Comparison of ENCODE assay signal across 12 cellular contexts in the genomic region with DNA sequence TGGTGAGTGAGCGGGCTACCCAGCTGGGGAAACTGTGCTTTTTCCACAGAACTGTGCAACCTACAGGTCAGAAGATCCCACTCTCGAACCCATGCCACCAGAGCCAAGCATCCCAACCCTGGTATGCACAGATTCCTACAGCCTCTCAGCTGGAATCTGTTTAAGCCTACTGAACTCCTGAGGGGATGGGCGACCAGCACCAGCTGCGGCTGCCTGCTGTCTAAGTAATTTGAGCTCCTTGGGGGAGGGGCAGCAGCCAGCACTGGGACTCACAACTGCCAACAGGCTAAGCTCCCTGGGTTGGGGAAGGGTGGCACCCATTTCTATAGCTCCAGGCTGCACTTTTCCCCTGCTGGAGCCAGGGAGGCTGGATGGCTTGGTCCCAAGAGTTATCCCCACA. TPM values are rescaled to one million over a fixed set of nuclear protein-coding genes. Genes with fewer than 3 reads are reported as not detected.
DNase-seq lines count a peak whose midpoint lies in the region; ATAC-seq, FAIRE-seq and TF ChIP-seq lines count a peak whose summit lies in the region.
"Had no signal": no experiment of that assay in that cellular context is flagged by ENCODE, and none has a peak within 500 bp of the region (broad histone marks: within the 10 kb centered on the region; RNA-seq: fewer than 3 reads in every experiment).

No MANE protein-coding gene starts in this region.

- H3K4me3 ChIP-seq in HepG2 (replicated peaks in 1 of 3; ENCODE audit: insufficient read depth in 1 of 3, low read depth in 2 of 3, low read length in 3 of 3) (no peak overlapping the region), right lobe of liver (no peak overlapping the region), pancreas (no peak overlapping the region)

- TF ChIP-seq CTCF in HepG2 (CRISPR knock-in tag; IDR thresholded peaks at IDR 0.05) (no peak), right lobe of liver (IDR thresholded peaks at IDR 0.05) (no peak), pancreas (IDR thresholded peaks at IDR 0.05) (no peak), GM13976 (IDR thresholded peaks at IDR 0.05; ENCODE audit: borderline replicate concordance, control extremely low read depth, extremely low read depth, insufficient read depth, missing control alignments) (no peak)

- H2AFZ ChIP-seq in HepG2 (ENCODE audit: low read length): no peak overlapping the region

- intact Hi-C loops in HepG2 (cut with micrococcal nuclease; ENCODE audit: unreplicated experiment): no loop called here
- intact Hi-C loops in right lobe of liver (cut with DNase I): no loop called here
- intact Hi-C loops in pancreas (cut with DNase I): loop anchor here in 1 of 3 donors (10.0 kb wide), 1 partner anchor 266 kb away; no protein-coding TSS in a partner anchor

- H3K79me2 ChIP-seq in HepG2 (ENCODE audit: insufficient read depth, low read length): no peaks in the 10 kb centered on the region

- no TSS peak for BruUV-seq in HepG2 (replicated peaks; lab: Mats Ljungman, UMichigan)

- no peak for TF ChIP-seq EP300 in HepG2 (IDR thresholded peaks at IDR 0.05; ENCODE audit: low read depth in 2 of 2, low read length in 2 of 2)
- no peak for TF ChIP-seq EP300 in HepG2 (CRISPR knock-in tag; IDR thresholded peaks at IDR 0.05; ENCODE audit: borderline replicate concordance)

- no peaks in the 10 kb centered on the region for H3K4me1 ChIP-seq in HepG2 (ENCODE audit: insufficient read depth, low read length)
- H3K4me1 ChIP-seq in right lobe of liver: no peaks in the 10 kb centered on the region
- H3K4me1 ChIP-seq in pancreas: no peaks in the 10 kb centered on the region

- H3K27ac ChIP-seq in HepG2 (ENCODE audit: extremely low read length, insufficient read depth, low read length) (no peak overlapping the region), right lobe of liver (no peak overlapping the region), pancreas (no peak overlapping the region)

- no peak overlapping the region for H3K9ac ChIP-seq in HepG2 (ENCODE audit: insufficient read depth, low read depth, low read length)

- ATAC-seq in HepG2 (peak; percentile 28; the same call in 1 of the 3 replicates), right lobe of liver (no peak), pancreas (no peak), HG03571 (IDR thresholded peaks at IDR 0.05; ENCODE audit: unreplicated experiment) (no peak)
- ATAC-seq: activated CD4-positive, CD25-positive, alpha-beta regulatory T cell treated with anti-CD3 and anti-CD28 coated beads, Interleukin-2, amount 50 U/mL, for 24 hours had no signal

- POLR2A ChIA-PET in HepG2 (lab: Yijun Ruan, JAX): interaction anchor here (0.5 kb wide), 1 partner anchor 246 kb away, joined by 3 read pairs; no protein-coding TSS in a partner anchor

- no peak overlapping the region for H3K4me2 ChIP-seq in HepG2 (ENCODE audit: low read depth, low read length)

- DNase-seq in HepG2 (ENCODE audit: low spot score) (no peak), right lobe of liver (no peak), NCI-H510A treated with DMSO at 0.1 percent for 48 hours (lab: John Stamatoyannopoulos, UW) (peak; percentile 72), fibroblast of gingiva (ENCODE audit: low read depth) (peak; percentile 45), HUDEP-2 (lab: John Stamatoyannopoulos, UW; ENCODE audit: unreplicated experiment in 76 of 76) (no peak), pancreas (no peak), GM13976 (ENCODE audit: low spot score) (no peak)
- DNase-seq: activated effector memory CD4-positive, alpha-beta T cell treated with Interleukin-2 at 50 U/mL for 16 hours; stimulated activated naive CD4-positive, alpha-beta T cell treated with Interleukin-2 at 50 U/mL for 16 hours had no signal

- no peaks in the 10 kb centered on the region for H4K20me1 ChIP-seq in HepG2 (ENCODE audit: insufficient read depth, low read length)

- H3K9me3 ChIP-seq in HepG2 (ENCODE audit: low read length): no peaks in the 10 kb centered on the region
- no peaks in the 10 kb centered on the region for H3K9me3 ChIP-seq in right lobe of liver
- H3K9me3 ChIP-seq in pancreas: no peaks in the 10 kb centered on the region

- TF ChIP-seq RAD21 in HepG2 (CRISPR knock-in tag; IDR thresholded peaks at IDR 0.05): no peak

- in situ Hi-C loops in HepG2 (cut with HindIII; ENCODE audit: extremely low pct_ligation_motif_present, low pct_unique_long_range_greater_than_20kb): no loop called here
- in situ Hi-C loops in GM13976 (cut with MboI; ENCODE audit: low sequenced_read_pairs, unreplicated experiment): no loop called here

- FAIRE-seq in HepG2 (lab: Jason Lieb, UNC) (no peak), pancreas (lab: Jason Lieb, UNC) (no peak)
- FAIRE-seq: GM19239 had no signal

- H3K27me3 ChIP-seq in HepG2 (ENCODE audit: control insufficient read depth in 1 of 2, insufficient read depth in 2 of 2, low read length in 2 of 2) (peaks cover 2 to 7% of the 10 kb centered on the region in 2 experiments; a peak in 2 of 5 replicates), right lobe of liver (no peaks in the 10 kb centered on the region), pancreas (no peaks in the 10 kb centered on the region)

- CTCF ChIA-PET in HepG2 (lab: Yijun Ruan, JAX; ENCODE audit: low intra/inter-chr PET ratio, low total read pairs): no interaction called here

- 20% methylated on average over 4 of the region's 4 CpGs for WGBS in HepG2 (ENCODE audit: low lambda C conversion rate)
- WGBS in right lobe of liver (ENCODE audit: insufficient coverage, low coverage, low lambda C conversion rate, missing lambda C conversion rate): 100% methylated on average over 1 of the region's 4 CpGs
- WGBS in pancreas, 2 donors: 69 to 70% methylated on average over 4 of the region's 4 CpGs

- H3K36me3 ChIP-seq in HepG2 (replicated peaks in 1 of 2; ENCODE audit: control insufficient read depth in 1 of 2, insufficient read depth in 2 of 2, low read length in 2 of 2): no peaks in the 10 kb centered on the region
- no peaks in the 10 kb centered on the region for H3K36me3 ChIP-seq in right lobe of liver
- no peaks in the 10 kb centered on the region for H3K36me3 ChIP-seq in pancreas

- TF ChIP-seq POLR2A in HepG2 (IDR thresholded peaks at IDR 0.05; ENCODE audit: insufficient read depth in 1 of 2, low read depth in 2 of 2, low read length in 2 of 2) (no peak), right lobe of liver (IDR thresholded peaks at IDR 0.05) (no peak)

TF ChIP-seq in HepG2, 621 proteins besides CTCF, POLR2A, EP300 and RAD21:
- TF ChIP-seq KDM6A (CRISPR knock-in tag; IDR thresholded peaks at IDR 0.05; ENCODE audit: low read depth) (no peak), ZNF329 (CRISPR knock-in tag; IDR thresholded peaks at IDR 0.05; ENCODE audit: low read depth) (no peak), TCF7 (IDR thresholded peaks at IDR 0.05; ENCODE audit: low read depth) (no peak), ZNF33B (CRISPR knock-in tag; IDR thresholded peaks at IDR 0.05) (no peak)
- TF ChIP-seq, protein P1, sequence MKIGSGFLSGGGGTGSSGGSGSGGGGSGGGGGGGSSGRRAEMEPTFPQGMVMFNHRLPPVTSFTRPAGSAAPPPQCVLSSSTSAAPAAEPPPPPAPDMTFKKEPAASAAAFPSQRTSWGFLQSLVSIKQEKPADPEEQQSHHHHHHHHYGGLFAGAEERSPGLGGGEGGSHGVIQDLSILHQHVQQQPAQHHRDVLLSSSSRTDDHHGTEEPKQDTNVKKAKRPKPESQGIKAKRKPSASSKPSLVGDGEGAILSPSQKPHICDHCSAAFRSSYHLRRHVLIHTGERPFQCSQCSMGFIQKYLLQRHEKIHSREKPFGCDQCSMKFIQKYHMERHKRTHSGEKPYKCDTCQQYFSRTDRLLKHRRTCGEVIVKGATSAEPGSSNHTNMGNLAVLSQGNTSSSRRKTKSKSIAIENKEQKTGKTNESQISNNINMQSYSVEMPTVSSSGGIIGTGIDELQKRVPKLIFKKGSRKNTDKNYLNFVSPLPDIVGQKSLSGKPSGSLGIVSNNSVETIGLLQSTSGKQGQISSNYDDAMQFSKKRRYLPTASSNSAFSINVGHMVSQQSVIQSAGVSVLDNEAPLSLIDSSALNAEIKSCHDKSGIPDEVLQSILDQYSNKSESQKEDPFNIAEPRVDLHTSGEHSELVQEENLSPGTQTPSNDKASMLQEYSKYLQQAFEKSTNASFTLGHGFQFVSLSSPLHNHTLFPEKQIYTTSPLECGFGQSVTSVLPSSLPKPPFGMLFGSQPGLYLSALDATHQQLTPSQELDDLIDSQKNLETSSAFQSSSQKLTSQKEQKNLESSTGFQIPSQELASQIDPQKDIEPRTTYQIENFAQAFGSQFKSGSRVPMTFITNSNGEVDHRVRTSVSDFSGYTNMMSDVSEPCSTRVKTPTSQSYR (CRISPR knock-in tag; IDR thresholded peaks at IDR 0.05; ENCODE audit: borderline replicate concordance): peak; percentile 56; the same call in 1 of the 2 replicates

RNA-seq across cellular contexts. Expression of gene CYP27C1, which starts 11.8 kb away (rescaled TPM):
- total RNA-seq in HepG2 (2016; rRNA removed; fragmentation: Illumina TruSeq; extraction: Trizol) (not detected in 2 replicates), right lobe of liver (under 1 TPM in 1 of 6 experiments, not detected in 5; 0.05 TPM), pancreas (under 1 TPM in 3 of 6 donors, not detected in 3; 0.03 to 0.09 (median 0.03) TPM)
- not detected in 2 replicates for total RNA-seq in HepG2 (2016; cell fraction: cytosol; rRNA removed; fragmentation: Illumina TruSeq; extraction: Trizol; ENCODE audit: low read depth)
- not detected in 2 replicates for total RNA-seq in HepG2 (2016; cell fraction: insoluble cytoplasmic fraction; rRNA removed; fragmentation: Illumina TruSeq; extraction: Trizol)
- total RNA-seq in HepG2 (2016; cell fraction: membrane; rRNA removed; fragmentation: Illumina TruSeq; extraction: Trizol): not detected in 2 replicates
- total RNA-seq in HepG2 (2016; cell fraction: nucleus; rRNA removed; fragmentation: Illumina TruSeq; extraction: Trizol): not detected in 2 replicates
- polyA plus RNA-seq in HepG2 (2011; rRNA removed) (not detected in 2 replicates), pancreas (under 1 TPM; 0.02 to 0.04 TPM)
- polyA plus RNA-seq in HepG2 (2011; cell fraction: cytosol; rRNA removed): not detected in 2 replicates
- polyA plus RNA-seq in HepG2 (2011; cell fraction: nucleus; rRNA removed): not detected in 2 replicates
- not detected in 2 replicates for polyA plus RNA-seq in HepG2 (2012)
- polyA plus RNA-seq in HepG2 (2016; cell fraction: cytosol; fragmentation: Illumina TruSeq; extraction: Trizol; ENCODE audit: low read depth): not detected in 2 replicates
- polyA plus RNA-seq in HepG2 (2016; cell fraction: insoluble cytoplasmic fraction; fragmentation: Illumina TruSeq; extraction: Trizol; ENCODE audit: low read depth): not detected in 2 replicates
- not detected in 2 replicates for polyA plus RNA-seq in HepG2 (2016; cell fraction: membrane; fragmentation: Illumina TruSeq; extraction: Trizol; ENCODE audit: low read depth)
- polyA plus RNA-seq in HepG2 (2016; cell fraction: nucleus; fragmentation: Illumina TruSeq; extraction: Trizol; ENCODE audit: insufficient read depth, low read depth): not detected in 2 replicates
- not detected in 2 replicates for polyA minus RNA-seq in HepG2 (2011; rRNA and poly(A)+ RNA removed; ENCODE audit: low replicate concordance)
- not detected in 2 replicates for polyA minus RNA-seq in HepG2 (2011; cell fraction: cytosol; rRNA and poly(A)+ RNA removed)
- polyA minus RNA-seq in HepG2 (2011; cell fraction: nucleus; rRNA and poly(A)+ RNA removed): not detected in 2 replicates

Comparison
In these comparisons a context has a peak if more than half of its experiments do, and no peak if none do; other contexts are left out.
1. DNase-seq: peak in NCI-H510A treated with DMSO at 0.1 percent for 48 hours (single experiment) and fibroblast of gingiva (single experiment); none in HepG2 (single experiment), right lobe of liver (0 of 3), HUDEP-2 (0 of 76), pancreas (0 of 6) and GM13976 (single experiment).